13 cellular contexts compared by ENCODE assay signal in genomic region chr5:114265661-114266060, GRCh38.
DNase-seq lines count a peak whose midpoint lies in the region; TF ChIP-seq lines count a peak whose summit lies in the region.
"Had no signal": no experiment of that assay in that cellular context is flagged by ENCODE, and none has a peak within 500 bp of the region (broad histone marks: within the 10 kb centered on the region; RNA-seq: fewer than 3 reads in every experiment).

No MANE protein-coding gene starts in this region.

- 56% methylated on average over 2 of the region's 2 CpGs for WGBS in prostate gland

- H3K4me3 ChIP-seq in LNCaP clone FGC (ENCODE audit: low read depth, low read length) (no peak overlapping the region), prostate gland (no peak overlapping the region)
- H3K4me3 ChIP-seq: HAP-1 had no signal

- H3K27me3 ChIP-seq in prostate gland (replicated peaks; ENCODE audit: insufficient read depth): no peaks in the 10 kb centered on the region

- DNase-seq in HFFc6 (no peak), LNCaP clone FGC (ENCODE audit: low read depth) (peak; percentile 96), prostate gland (ENCODE audit: low spot score) (peak; percentile 7), HUDEP-2 (lab: John Stamatoyannopoulos, UW; ENCODE audit: unreplicated experiment in 76 of 76) (no peak), middle frontal gyrus (ENCODE audit: extremely low spot score, low spot score) (no peak)
- no peak for DNase-seq in stimulated activated CD4-positive, alpha-beta T cell treated with anti-CD3 and anti-CD28 coated beads, Interleukin-2, amount 100 ng/mL, for 48 hours
- DNase-seq: C1 segment of cervical spinal cord; CD4-positive, alpha-beta T cell; CD8-positive, alpha-beta memory T cell; DMS 273 treated with DMSO at 0.1 percent for 48 hours; DND-41; GOT3 had no signal

- H3K4me1 Mint-ChIP-seq in HFFc6 (ENCODE audit: low read depth): peaks cover 74% of the 10 kb centered on the region
- H3K4me1 Mint-ChIP-seq: CD8-positive, alpha-beta memory T cell had no signal

- TF ChIP-seq CTCF in HFFc6 (IDR thresholded peaks at IDR 0.05) (no peak), LNCaP clone FGC (IDR thresholded peaks at IDR 0.05; ENCODE audit: control insufficient read depth, extremely low read depth, insufficient read depth) (0 out of 2 replicates have a peak, but pooled peaks have one; percentile 3), prostate gland (IDR thresholded peaks at IDR 0.05) (no peak)

- H3K9me3 Mint-ChIP-seq in HFFc6: no peaks in the 10 kb centered on the region

- peaks cover 17% of the 10 kb centered on the region for H3K36me3 Mint-ChIP-seq in HFFc6 (ENCODE audit: low read depth)
- H3K36me3 Mint-ChIP-seq: CD8-positive, alpha-beta memory T cell had no signal

- intact Hi-C loops in prostate gland (cut with DNase I): no loop called here

- no peaks in the 10 kb centered on the region for H3K36me3 ChIP-seq in prostate gland
- H3K36me3 ChIP-seq: HAP-1 had no signal

- H3K27me3 Mint-ChIP-seq in HFFc6 (ENCODE audit: insufficient read depth): no peaks in the 10 kb centered on the region; the same call in 1 of the 2 replicates
- H3K27me3 Mint-ChIP-seq: CD4-positive, alpha-beta T cell; CD8-positive, alpha-beta memory T cell had no signal

- no peaks in the 10 kb centered on the region for H3K9me3 ChIP-seq in prostate gland
- H3K9me3 ChIP-seq: HAP-1 had no signal

- no peaks in the 10 kb centered on the region for H3K4me1 ChIP-seq in prostate gland (replicated peaks)
- H3K4me1 ChIP-seq: HAP-1 had no signal

- H3K27ac Mint-ChIP-seq in HFFc6: peak overlapping the region; percentile 77
- H3K27ac Mint-ChIP-seq: CD4-positive, alpha-beta T cell; CD8-positive, alpha-beta memory T cell had no signal

- no peak overlapping the region for H3K27ac ChIP-seq in prostate gland

- no peak for TF ChIP-seq POLR2A in prostate gland (IDR thresholded peaks at IDR 0.05)

- H3K4me3 Mint-ChIP-seq in HFFc6: no peak overlapping the region
- H3K4me3 Mint-ChIP-seq: CD4-positive, alpha-beta T cell; CD8-positive, alpha-beta memory T cell had no signal

Comparison
In these comparisons a context has a peak if more than half of its experiments do, and no peak if none do; other contexts are left out.
1. DNase-seq: peak in LNCaP clone FGC (single experiment) and prostate gland (single experiment); none in HFFc6 (single experiment), stimulated activated CD4-positive, alpha-beta T cell treated with anti-CD3 and anti-CD28 coated beads, Interleukin-2, amount 100 ng/mL, for 48 hours (0 of 2), HUDEP-2 (0 of 76) and middle frontal gyrus (single experiment).